17 cellular contexts compared by ENCODE assay signal in genomic region chr2:176427549-176427948, GRCh38.
DNase-seq lines count a peak whose midpoint lies in the region; ATAC-seq and TF ChIP-seq lines count a peak whose summit lies in the region.
"Had no signal": no experiment of that assay in that cellular context is flagged by ENCODE, and none has a peak within 500 bp of the region (broad histone marks: within the 10 kb centered on the region; RNA-seq: fewer than 3 reads in every experiment).

No MANE protein-coding gene starts in this region.

- POLR2A ChIA-PET in MCF 10A (lab: Yijun Ruan, JAX): no interaction called here

- H3K4me3 Mint-ChIP-seq in stimulated activated memory B cell treated with anti-CD40 and anti-IgM and Interleukin-4, amounts not matched to agents 10 μg/mL and 1 μg/mL and 100 μg/mL, for 72 hours: no peak overlapping the region
- no peak overlapping the region for H3K4me3 Mint-ChIP-seq in MCF 10A (ENCODE audit: unreplicated experiment)
- H3K4me3 Mint-ChIP-seq: CD4-positive, alpha-beta memory T cell; HFFc6 had no signal

- H3K27me3 ChIP-seq in effector memory CD4-positive, alpha-beta T cell (replicated peaks; ENCODE audit: control insufficient read depth, insufficient read depth, low read length, poor library complexity, severe bottlenecking): no peaks in the 10 kb centered on the region

- no peak overlapping the region for H3K27ac ChIP-seq in effector memory CD4-positive, alpha-beta T cell (ENCODE audit: insufficient read depth, low read length, poor library complexity, severe bottlenecking)

- peaks cover 14% of the 10 kb centered on the region for H3K9me3 Mint-ChIP-seq in stimulated activated memory B cell treated with anti-CD40 and anti-IgM and Interleukin-4, amounts not matched to agents 10 μg/mL and 1 μg/mL and 100 μg/mL, for 72 hours
- H3K9me3 Mint-ChIP-seq in MCF 10A (ENCODE audit: unreplicated experiment): no peaks in the 10 kb centered on the region
- H3K9me3 Mint-ChIP-seq: HFFc6 had no signal

- no TSS peak for BruUV-seq in MCF 10A (replicated peaks; lab: Mats Ljungman, UMichigan)

- H3K4me3 ChIP-seq in LNCaP clone FGC (ENCODE audit: low read depth, low read length): no peak overlapping the region
- no peak overlapping the region for H3K4me3 ChIP-seq in effector memory CD4-positive, alpha-beta T cell (ENCODE audit: insufficient read depth, low read depth, low read length, poor library complexity, severe bottlenecking)
- H3K4me3 ChIP-seq: HAP-1 had no signal

- H3K9me3 ChIP-seq in effector memory CD4-positive, alpha-beta T cell (ENCODE audit: control insufficient read depth, low read length): no peaks in the 10 kb centered on the region
- H3K9me3 ChIP-seq: HAP-1 had no signal

- intact Hi-C loops in MCF 10A (cut with micrococcal nuclease): no loop called here

- peaks cover 25% of the 10 kb centered on the region for H3K27me3 Mint-ChIP-seq in stimulated activated memory B cell treated with anti-CD40 and anti-IgM and Interleukin-4, amounts not matched to agents 10 μg/mL and 1 μg/mL and 100 μg/mL, for 72 hours
- H3K27me3 Mint-ChIP-seq in MCF 10A (ENCODE audit: insufficient read depth, unreplicated experiment): no peaks in the 10 kb centered on the region

- H3K4me1 ChIP-seq in effector memory CD4-positive, alpha-beta T cell (ENCODE audit: control insufficient read depth, insufficient read depth, low read length, poor library complexity, severe bottlenecking): no peaks in the 10 kb centered on the region
- H3K4me1 ChIP-seq: HAP-1 had no signal

- ATAC-seq in stimulated activated memory B cell treated with anti-CD40 and anti-IgM and Interleukin-4, amounts not matched to agents 10 μg/mL and 1 μg/mL and 100 μg/mL, for 72 hours: no peak

- peaks cover 8% of the 10 kb centered on the region for H3K4me1 Mint-ChIP-seq in stimulated activated memory B cell treated with anti-CD40 and anti-IgM and Interleukin-4, amounts not matched to agents 10 μg/mL and 1 μg/mL and 100 μg/mL, for 72 hours
- H3K4me1 Mint-ChIP-seq in MCF 10A (ENCODE audit: insufficient read depth, unreplicated experiment): no peaks in the 10 kb centered on the region
- H3K4me1 Mint-ChIP-seq: CD4-positive, alpha-beta memory T cell had no signal

- H3K36me3 Mint-ChIP-seq in stimulated activated memory B cell treated with anti-CD40 and anti-IgM and Interleukin-4, amounts not matched to agents 10 μg/mL and 1 μg/mL and 100 μg/mL, for 72 hours: peaks cover 9% of the 10 kb centered on the region
- peaks cover 8% of the 10 kb centered on the region for H3K36me3 Mint-ChIP-seq in MCF 10A (ENCODE audit: insufficient read depth, unreplicated experiment)
- H3K36me3 Mint-ChIP-seq: CD4-positive, alpha-beta memory T cell had no signal

- peak overlapping the region; percentile 16 for H3K27ac Mint-ChIP-seq in stimulated activated memory B cell treated with anti-CD40 and anti-IgM and Interleukin-4, amounts not matched to agents 10 μg/mL and 1 μg/mL and 100 μg/mL, for 72 hours
- no peak overlapping the region for H3K27ac Mint-ChIP-seq in MCF 10A (ENCODE audit: low read depth, unreplicated experiment)
- H3K27ac Mint-ChIP-seq: CD4-positive, alpha-beta memory T cell; HFFc6 had no signal

- TF ChIP-seq CTCF in LNCaP clone FGC (IDR thresholded peaks at IDR 0.05; ENCODE audit: control insufficient read depth, extremely low read depth, insufficient read depth): no peak
- TF ChIP-seq CTCF in MCF 10A (IDR thresholded peaks at IDR 0.05; ENCODE audit: unreplicated experiment): no peak

- DNase-seq in NCI-H748 (lab: John Stamatoyannopoulos, UW; ENCODE audit: unreplicated experiment): peak; percentile 29
- DNase-seq in NCI-H748 treated with DMSO at 0.1 percent for 48 hours (lab: John Stamatoyannopoulos, UW): no peak
- peak; percentile 67 for DNase-seq in LNCaP clone FGC (ENCODE audit: low read depth)
- DNase-seq in NCI-H774 (lab: John Stamatoyannopoulos, UW): peak; percentile 12
- no peak for DNase-seq in effector memory CD4-positive, alpha-beta T cell
- DNase-seq in MCF 10A (ENCODE audit: unreplicated experiment): no peak
- DNase-seq: C1 segment of cervical spinal cord; Calu3; CD4-positive, alpha-beta memory T cell; COR-L47; DMS53; DMS79 treated with DMSO at 0.1 percent for 48 hours; GF-D8; GOT3; HFFc6 had no signal

- CTCF ChIA-PET in MCF 10A (lab: Yijun Ruan, JAX): interaction anchor here (0.6 kb wide), 1 partner anchor 240 kb away, joined by 4 read pairs; no protein-coding TSS in a partner anchor

- H3K36me3 ChIP-seq in effector memory CD4-positive, alpha-beta T cell (ENCODE audit: control insufficient read depth, insufficient read depth, low read length): no peaks in the 10 kb centered on the region
- H3K36me3 ChIP-seq: HAP-1 had no signal

Comparison
In these comparisons a context has a peak if more than half of its experiments do, and no peak if none do; other contexts are left out.
1. DNase-seq: peak in NCI-H748 (single experiment), LNCaP clone FGC (single experiment) and NCI-H774 (single experiment); none in NCI-H748 treated with DMSO at 0.1 percent for 48 hours (single experiment), effector memory CD4-positive, alpha-beta T cell (0 of 3) and MCF 10A (single experiment).